20 cellular contexts compared by ENCODE assay signal in genomic region chr22:42769238-42769573, GRCh38. TPM values are rescaled to one million over a fixed set of nuclear protein-coding genes. Genes with fewer than 3 reads are reported as not detected.
DNase-seq lines count a peak whose midpoint lies in the region; TF ChIP-seq lines count a peak whose summit lies in the region.
"Had no signal": no experiment of that assay in that cellular context is flagged by ENCODE, and none has a peak within 500 bp of the region (broad histone marks: within the 10 kb centered on the region; RNA-seq: fewer than 3 reads in every experiment).

No MANE protein-coding gene starts in this region.

- no peaks in the 10 kb centered on the region for H3K9me3 Mint-ChIP-seq in IgD-negative memory B cell
- H3K9me3 Mint-ChIP-seq: activated CD4-positive, alpha-beta memory T cell treated with anti-CD3 and anti-CD28 coated beads, Interleukin-2, amount 10 ng/mL, durations not matched to agents 7 days and 5 days; mesothelial cell of epicardium; nephron progenitor cell had no signal

- no peak for TF ChIP-seq CTCF in uterus (IDR thresholded peaks at IDR 0.05)

- H3K9me3 ChIP-seq in uterus: no peaks in the 10 kb centered on the region
- H3K9me3 ChIP-seq: adrenal gland, breast epithelium, colonic mucosa, sigmoid colon had no signal

- peak overlapping the region; percentile 20 to 87 (median 46) for H3K4me3 Mint-ChIP-seq in IgD-negative memory B cell
- H3K4me3 Mint-ChIP-seq: activated CD4-positive, alpha-beta memory T cell treated with anti-CD3 and anti-CD28 coated beads, Interleukin-2, amount 10 ng/mL, durations not matched to agents 7 days and 5 days; mesothelial cell of epicardium had no signal

- H3K27me3 Mint-ChIP-seq in IgD-negative memory B cell: peaks cover 12% of the 10 kb centered on the region

- intact Hi-C loops in uterus (cut with DNase I; ENCODE audit: low total_unique reads): no loop called here

- DNase-seq in D341Med (ENCODE audit: low spot score) (peak; percentile 33), iPS-NIHi11 (ENCODE audit: low spot score) (peak; percentile 20), uterus (no peak), NCI-H748 treated with DMSO at 0.1 percent for 48 hours (lab: John Stamatoyannopoulos, UW) (no peak), islet precursor cell (no peak), A172 (ENCODE audit: low spot score) (no peak)
- DNase-seq: activated CD4-positive, alpha-beta memory T cell treated with anti-CD3 and anti-CD28 coated beads, Interleukin-2, amount 10 ng/mL, durations not matched to agents 7 days and 5 days; activated naive CD4-positive, alpha-beta T cell; DMS79 treated with DMSO at 0.1 percent for 48 hours; KG1; NCI-H2171 treated with DMSO at 0.1 percent for 48 hours; NCI-H526 treated with DMSO at 0.1 percent for 48 hours had no signal

- H3K27me3 ChIP-seq in uterus: no peaks in the 10 kb centered on the region
- H3K27me3 ChIP-seq: adrenal gland, breast epithelium, colonic mucosa, sigmoid colon had no signal

- peak overlapping the region in 1 of 3 donors; percentile 63 for H3K27ac Mint-ChIP-seq in IgD-negative memory B cell
- H3K27ac Mint-ChIP-seq: activated CD4-positive, alpha-beta memory T cell treated with anti-CD3 and anti-CD28 coated beads, Interleukin-2, amount 10 ng/mL, durations not matched to agents 7 days and 5 days; mesothelial cell of epicardium had no signal

- no peak for TF ChIP-seq POLR2A in uterus (IDR thresholded peaks at IDR 0.05)

- peak overlapping the region; percentile 53 to 56 for H3K27ac ChIP-seq in uterus
- H3K27ac ChIP-seq: colonic mucosa, GM23248 had no signal

- peaks cover 0 to 6% of the 10 kb centered on the region in 2 donors for H3K4me1 ChIP-seq in uterus
- H3K4me1 ChIP-seq: breast epithelium, colonic mucosa had no signal

- peaks cover 21 to 31% (median 23%) of the 10 kb centered on the region in 3 donors for H3K4me1 Mint-ChIP-seq in IgD-negative memory B cell
- H3K4me1 Mint-ChIP-seq: activated CD4-positive, alpha-beta memory T cell treated with anti-CD3 and anti-CD28 coated beads, Interleukin-2, amount 10 ng/mL, durations not matched to agents 7 days and 5 days had no signal

- H3K4me3 ChIP-seq in uterus: no peak overlapping the region
- H3K4me3 ChIP-seq: colonic mucosa, GM23248 had no signal

- H3K36me3 Mint-ChIP-seq in IgD-negative memory B cell: no peaks in the 10 kb centered on the region
- H3K36me3 Mint-ChIP-seq: mesothelial cell of epicardium had no signal

- H3K36me3 ChIP-seq in uterus: no peaks in the 10 kb centered on the region
- H3K36me3 ChIP-seq: adrenal gland, breast epithelium, colonic mucosa, sigmoid colon had no signal

RNA-seq across cellular contexts. Expression of gene A4GALT, which starts 48.5 kb away (rescaled TPM):
- polyA plus RNA-seq in IgD-negative memory B cell: not detected
- total RNA-seq in uterus: 10 to 100 TPM in 3 of 4 donors, 1 to 10 TPM in 1; 4.4 to 100.0 (median 19.6) TPM
- total RNA-seq in A172 (2014; rRNA removed; shearing (Covaris generic)): 1.8 and 3.4 TPM in 2 replicates

Comparison
In these comparisons a context has a peak if more than half of its experiments do, and no peak if none do; other contexts are left out.
1. DNase-seq: peak in D341Med (single experiment) and iPS-NIHi11 (single experiment); none in uterus (0 of 2), NCI-H748 treated with DMSO at 0.1 percent for 48 hours (single experiment), islet precursor cell (single experiment) and A172 (single experiment).